In the genomic region with DNA sequence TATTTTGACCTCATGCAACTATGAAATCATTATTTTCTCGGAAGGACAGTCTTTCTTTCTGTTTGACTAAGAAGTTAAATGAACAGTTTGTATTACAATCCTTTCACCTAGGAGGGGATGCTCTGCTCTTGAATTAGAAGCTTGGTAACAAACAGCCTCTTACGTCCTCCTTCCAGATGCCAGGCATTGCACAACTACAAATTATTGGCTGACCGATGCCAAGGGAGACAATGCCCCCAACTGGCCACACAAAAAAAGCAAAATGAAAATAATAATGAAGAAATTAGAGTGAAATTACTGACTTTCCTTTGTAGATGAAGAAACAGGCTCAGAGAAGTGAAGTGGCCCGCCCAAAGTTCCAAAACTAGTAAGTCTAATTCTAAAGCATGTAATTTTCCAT, we compare ENCODE assay signal across 9 cellular contexts.
DNase-seq lines count a peak whose midpoint lies in the region; ATAC-seq and TF ChIP-seq lines count a peak whose summit lies in the region.
"Had no signal": no experiment of that assay in that cellular context is flagged by ENCODE, and none has a peak within 500 bp of the region (broad histone marks: within the 10 kb centered on the region; RNA-seq: fewer than 3 reads in every experiment).

No MANE protein-coding gene starts in this region.

- no peak overlapping the region for H2BK15ac ChIP-seq in IMR-90 (ENCODE audit: low read depth, low read length)

- H3K4me2 ChIP-seq in IMR-90 (ENCODE audit: low read depth, low read length) (no peak overlapping the region), OCI-LY3 (ENCODE audit: low read length) (no peak overlapping the region)

- no peak overlapping the region for H2AK5ac ChIP-seq in IMR-90 (ENCODE audit: low read depth, low read length)

- H3K4me1 ChIP-seq in IMR-90 (ENCODE audit: control insufficient read depth, insufficient read depth, low read length) (no peaks in the 10 kb centered on the region), OCI-LY3 (ENCODE audit: low read length) (no peaks in the 10 kb centered on the region)

- no peak overlapping the region for H2BK120ac ChIP-seq in IMR-90 (ENCODE audit: low read depth, low read length)

- no peak overlapping the region for H3K4ac ChIP-seq in IMR-90 (ENCODE audit: low read depth, low read length)

- H3K36me3 ChIP-seq in IMR-90 (ENCODE audit: control insufficient read depth, insufficient read depth, low read length) (no peaks in the 10 kb centered on the region), OCI-LY3 (replicated peaks; ENCODE audit: low read depth, low read length) (no peaks in the 10 kb centered on the region), MG63 (no peaks in the 10 kb centered on the region)

- no peak overlapping the region for H3K4me3 ChIP-seq in IMR-90 (ENCODE audit: insufficient read depth, low read depth, low read length)
- H3K4me3 ChIP-seq in OCI-LY3 (ENCODE audit: low read length) = no peak overlapping the region
- H3K4me3 ChIP-seq in fibroblast of mammary gland (ENCODE audit: control insufficient read depth, low read depth, low read length) = no peak overlapping the region
- H3K4me3 ChIP-seq in MG63 = no peak overlapping the region

- no peaks in the 10 kb centered on the region for H3K27me3 ChIP-seq in IMR-90 (ENCODE audit: control insufficient read depth, insufficient read depth, low read length)
- H3K27me3 ChIP-seq in OCI-LY3 (ENCODE audit: low read depth, low read length) = peaks cover 29% of the 10 kb centered on the region
- H3K27me3 ChIP-seq in MG63 = no peaks in the 10 kb centered on the region

- CTCF ChIA-PET in IMR-90 (lab: Yijun Ruan, JAX) = interaction anchor here (0.5 kb wide), 1 partner anchor 188 kb away, joined by 3 read pairs; no protein-coding TSS in a partner anchor

- intact Hi-C loops in IMR-90 (cut with micrococcal nuclease) = loop anchor here (5.0 kb wide), 1 partner anchor 850 kb away; no protein-coding TSS in a partner anchor

- WGBS in IMR-90 (ENCODE audit: extremely low coverage in 2 of 2, insufficient read length in 1 of 2), 2 experiments = no CpG with 5 or more reads among the region's 4 CpGs

- H2AFZ ChIP-seq in IMR-90 (replicated peaks; ENCODE audit: low read length, poor library complexity) = no peak overlapping the region
- H2AFZ ChIP-seq in OCI-LY3 (ENCODE audit: low read depth, low read length) = no peak overlapping the region

- peak; percentile 25; the same call in 1 of the 2 replicates for TF ChIP-seq RAD21 in IMR-90 (IDR thresholded peaks at IDR 0.05; ENCODE audit: low read length)

- H3K56ac ChIP-seq in IMR-90 (ENCODE audit: extremely low read depth, insufficient read depth, low read length) = no peak overlapping the region

- H3K9ac ChIP-seq in IMR-90 (ENCODE audit: low read depth, low read length) (no peak overlapping the region), OCI-LY3 (ENCODE audit: low read length) (no peak overlapping the region)

- DNase-seq in IMR-90 (peak; percentile 13), fibroblast of mammary gland (ENCODE audit: low read depth) (peak; percentile 52), retina (peak; percentile 64), MG63 (no peak), T-helper 1 cell (no peak)
- DNase-seq: T1000 had no signal

- H3K23ac ChIP-seq in IMR-90 (ENCODE audit: low read depth, low read length) = no peak overlapping the region

- H3K18ac ChIP-seq in IMR-90 (ENCODE audit: low read depth, low read length) = no peak overlapping the region

- H3K9me1 ChIP-seq in IMR-90 (ENCODE audit: insufficient read depth, low read length) = no peaks in the 10 kb centered on the region

- no peak overlapping the region for H4K8ac ChIP-seq in IMR-90 (ENCODE audit: low read depth in 2 of 2, low read length in 2 of 2)

- in situ Hi-C loops in IMR-90 (cut with MboI; ENCODE audit: low sequenced_read_pairs) = no loop called here

- H3K9me3 ChIP-seq in IMR-90 (ENCODE audit: control insufficient read depth, insufficient read depth, low read length) = peaks cover 2% of the 10 kb centered on the region; the same call in 1 of the 2 replicates
- H3K9me3 ChIP-seq in OCI-LY3 (ENCODE audit: insufficient read depth, low read length) = no peaks in the 10 kb centered on the region
- H3K9me3 ChIP-seq in MG63 = no peaks in the 10 kb centered on the region

- ATAC-seq in IMR-90 (ENCODE audit: low read depth) (no peak), HG03159 (IDR thresholded peaks at IDR 0.05; ENCODE audit: unreplicated experiment) (no peak)
- ATAC-seq in activated CD4-positive, CD25-positive, alpha-beta regulatory T cell treated with anti-CD3 and anti-CD28 coated beads, Interleukin-2, amount 50 U/mL, for 24 hours = no peak

- no peak overlapping the region for H4K91ac ChIP-seq in IMR-90 (ENCODE audit: insufficient read depth, low read depth, low read length)

- no peaks in the 10 kb centered on the region for H3K79me2 ChIP-seq in OCI-LY3 (ENCODE audit: low read length)

- BruUV-seq in IMR-90 (replicated peaks; lab: Mats Ljungman, UMichigan) = no TSS peak

- H3K14ac ChIP-seq in IMR-90 (replicated peaks; ENCODE audit: low read depth, low read length) = no peak overlapping the region

- no peak for TF ChIP-seq POLR2A in IMR-90 (IDR thresholded peaks at IDR 0.05; ENCODE audit: low read depth, low read length)

- H2AK9ac ChIP-seq in IMR-90 (replicated peaks; ENCODE audit: low read depth, low read length, poor library complexity) = no peak overlapping the region

- H3K27ac ChIP-seq in IMR-90 (ENCODE audit: insufficient read depth, low read length) (no peak overlapping the region), OCI-LY3 (ENCODE audit: low read length) (no peak overlapping the region)

- no peak overlapping the region for H4K5ac ChIP-seq in IMR-90 (ENCODE audit: low read depth, low read length)

- TF ChIP-seq CTCF in IMR-90 (conservative IDR thresholded peaks at IDR 0.05; ENCODE audit: low read depth, low read length) = peak; percentile 26; the same call in 1 of the 2 replicates
- TF ChIP-seq CTCF in OCI-LY3 (IDR thresholded peaks at IDR 0.05; ENCODE audit: low read depth, low read length) = peak; percentile 39
- peak; percentile 28 for TF ChIP-seq CTCF in fibroblast of mammary gland (conservative IDR thresholded peaks at IDR 0.05; ENCODE audit: control insufficient read depth, insufficient read depth, low read depth, low read length)

- POLR2A ChIA-PET in IMR-90 (lab: Charles Lee; ENCODE audit: unreplicated experiment) = no interaction called here

- no peaks in the 10 kb centered on the region for H3K79me1 ChIP-seq in IMR-90 (ENCODE audit: low read depth in 1 of 2, low read length in 2 of 2)

- H4K20me1 ChIP-seq in IMR-90 (ENCODE audit: insufficient read depth, low read length) (no peaks in the 10 kb centered on the region), OCI-LY3 (ENCODE audit: insufficient read depth, low read length) (no peaks in the 10 kb centered on the region)

- dilution Hi-C loops in IMR-90 (cut with HindIII; ENCODE audit: low sequenced_read_pairs, unreplicated experiment) = no loop called here

- no peak overlapping the region for H2BK20ac ChIP-seq in IMR-90 (ENCODE audit: low read depth, low read length)

- H2BK5ac ChIP-seq in IMR-90 (ENCODE audit: low read depth, low read length, poor library complexity, severe bottlenecking) = no peak overlapping the region

TF ChIP-seq in IMR-90, 13 proteins besides CTCF, POLR2A, EP300 and RAD21:
- TF ChIP-seq CEBPB (IDR thresholded peaks at IDR 0.05; ENCODE audit: low read depth, low read length) (peak; percentile 76), BHLHE40 (IDR thresholded peaks at IDR 0.05; ENCODE audit: low read depth, low read length) (no peak)
TF ChIP-seq in IMR-90: peak in this region for 1.

Comparison
In these comparisons a context has a peak if more than half of its experiments do, and no peak if none do; other contexts are left out.
1. DNase-seq: peak in IMR-90 (single experiment), fibroblast of mammary gland (single experiment) and retina (single experiment); none in MG63 (single experiment) and T-helper 1 cell (0 of 5).
2. Peak in every context shown above with its lines, with median percentiles within 50 percentile points of each other: CTCF ChIP-seq.